ENCODE assay signal across 16 cellular contexts in the genomic region with DNA sequence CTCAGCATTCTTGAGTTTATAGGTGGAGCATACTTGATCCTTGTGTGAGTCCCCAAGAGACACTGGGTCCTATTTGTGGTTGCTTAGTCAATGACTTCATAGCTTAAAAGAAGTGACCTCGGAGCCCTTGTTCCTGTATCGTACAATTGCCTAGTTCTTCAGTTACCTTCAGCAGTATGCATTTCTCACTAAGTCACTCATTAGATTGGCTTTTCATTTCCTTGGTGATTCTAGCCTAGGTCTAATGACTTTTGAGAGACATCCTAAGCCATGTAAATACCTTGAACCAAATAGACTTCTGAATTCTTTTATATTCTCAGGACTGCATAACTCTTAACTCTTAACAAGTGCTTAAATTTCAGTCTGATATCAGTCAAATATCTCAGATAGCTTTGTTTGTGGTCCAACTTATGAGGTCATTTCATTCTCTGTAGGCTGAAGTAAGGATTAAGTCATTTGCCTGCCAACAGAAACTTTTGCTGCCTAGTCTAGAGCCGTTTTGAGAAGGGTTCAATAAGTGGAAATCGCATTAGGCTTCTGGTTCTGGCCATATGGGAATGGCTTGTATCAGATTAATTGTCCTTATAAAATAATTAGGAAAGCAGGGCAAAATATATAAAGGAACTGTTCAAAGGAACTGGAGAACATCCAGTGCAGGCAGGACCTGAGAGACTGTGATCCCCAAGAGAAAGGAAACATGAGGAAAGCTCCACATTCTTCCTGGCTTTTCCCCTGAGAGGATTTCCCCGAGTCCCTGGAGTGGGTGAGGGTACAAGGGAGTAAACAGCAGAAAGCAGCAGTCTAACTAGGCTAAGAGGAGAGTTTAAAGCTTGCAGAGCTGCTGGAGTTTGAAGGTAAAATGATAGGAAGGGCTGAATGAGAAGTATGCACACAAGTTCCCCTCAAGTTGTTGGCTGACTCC. TPM values are rescaled to one million over a fixed set of nuclear protein-coding genes. Genes with fewer than 3 reads are reported as not detected.
DNase-seq lines count a peak whose midpoint lies in the region; ATAC-seq, FAIRE-seq and TF ChIP-seq lines count a peak whose summit lies in the region.
"Had no signal": no experiment of that assay in that cellular context is flagged by ENCODE, and none has a peak within 500 bp of the region (broad histone marks: within the 10 kb centered on the region; RNA-seq: fewer than 3 reads in every experiment).

No MANE protein-coding gene starts in this region.

- H3K9me3 Mint-ChIP-seq in astrocyte (ENCODE audit: unreplicated experiment): peaks cover 4% of the 10 kb centered on the region

- no peaks in the 10 kb centered on the region for H3K36me3 ChIP-seq in astrocyte (ENCODE audit: insufficient read depth, low read length)
- peaks cover 0 to 4% of the 10 kb centered on the region in 2 donors for H3K36me3 ChIP-seq in gastroesophageal sphincter

- TF ChIP-seq POLR2A in gastroesophageal sphincter (IDR thresholded peaks at IDR 0.05): no peak

- 35 to 65% methylated on average over 4 to 5 of the region's 5 CpGs for WGBS in gastroesophageal sphincter (ENCODE audit: low coverage in 1 of 2), 2 donors

- TF ChIP-seq CTCF in astrocyte (IDR thresholded peaks at IDR 0.05; ENCODE audit: insufficient read depth, low read depth, low read length) (no peak), gastroesophageal sphincter (IDR thresholded peaks at IDR 0.05) (no peak)

- TF ChIP-seq EP300 in gastroesophageal sphincter (IDR thresholded peaks at IDR 0.05): no peak

- peak overlapping the region; percentile 90 for H3K27ac Mint-ChIP-seq in astrocyte (ENCODE audit: unreplicated experiment)

- H4K20me1 ChIP-seq in astrocyte (ENCODE audit: insufficient read depth, low read length): no peaks in the 10 kb centered on the region

- H3K4me3 ChIP-seq in astrocyte (ENCODE audit: insufficient read depth, low read depth, low read length) (no peak overlapping the region), gastroesophageal sphincter (no peak overlapping the region)
- H3K4me3 ChIP-seq: hepatocyte, PC-9, testis had no signal

- H3K79me2 ChIP-seq in astrocyte (ENCODE audit: insufficient read depth, low read length): no peaks in the 10 kb centered on the region
- H3K79me2 ChIP-seq: hepatocyte had no signal

- H3K9me3 ChIP-seq in astrocyte (ENCODE audit: insufficient read depth, low read depth, low read length): no peaks in the 10 kb centered on the region
- no peaks in the 10 kb centered on the region for H3K9me3 ChIP-seq in gastroesophageal sphincter
- H3K9me3 ChIP-seq: testis had no signal

- no peaks in the 10 kb centered on the region for H3K27me3 Mint-ChIP-seq in astrocyte (ENCODE audit: low read depth, unreplicated experiment)

- H3K9ac ChIP-seq in astrocyte (ENCODE audit: low read length): peak overlapping the region; percentile 57

- FAIRE-seq in astrocyte (lab: Jason Lieb, UNC): peak; percentile 98

- peaks cover 38% of the 10 kb centered on the region for H3K4me1 Mint-ChIP-seq in astrocyte (ENCODE audit: low read depth, unreplicated experiment)

- DNase-seq in left ventricle myocardium superior: no peak
- no peak for DNase-seq in cardiac septum (ENCODE audit: low spot score)
- DNase-seq in astrocyte (ENCODE audit: low read depth): peak; percentile 91
- DNase-seq in COLO829 (ENCODE audit: low spot score): no peak
- DNase-seq: ACHN; activated CD8-positive, alpha-beta memory T cell treated with anti-CD3 and anti-CD28 coated beads, Interleukin-2, amount 50 U/mL, for 4 hours; effector CD8-positive, alpha-beta T cell; NCI-H2081 treated with DMSO at 0.1 percent for 48 hours; PC-9; right cardiac atrium; testis had no signal

- ATAC-seq in left ventricle myocardium superior (peak; percentile 53), gastroesophageal sphincter (no peak), GM21360 (IDR thresholded peaks at IDR 0.05; ENCODE audit: unreplicated experiment) (no peak), GM21723 (IDR thresholded peaks at IDR 0.05; ENCODE audit: unreplicated experiment) (no peak)

- H2AFZ ChIP-seq in astrocyte (ENCODE audit: low read depth, low read length): no peak overlapping the region
- H2AFZ ChIP-seq: hepatocyte, PC-9 had no signal

- intact Hi-C loops in left ventricle myocardium superior (cut with micrococcal nuclease) (loop anchor here (10.0 kb wide), 1 partner anchor 855 kb away; a partner anchor contains a TSS), cardiac septum (cut with DNase I) (no loop called here)

- peaks cover 9% of the 10 kb centered on the region for H3K36me3 Mint-ChIP-seq in astrocyte (ENCODE audit: low read depth, unreplicated experiment)

- H3K27me3 ChIP-seq in astrocyte (ENCODE audit: insufficient read depth, low read length): no peaks in the 10 kb centered on the region
- no peaks in the 10 kb centered on the region for H3K27me3 ChIP-seq in layer of hippocampus (ENCODE audit: control insufficient read depth, insufficient read depth, low read length)
- H3K27me3 ChIP-seq in gastroesophageal sphincter: no peaks in the 10 kb centered on the region
- H3K27me3 ChIP-seq: hepatocyte, testis had no signal

- H3K4me2 ChIP-seq in astrocyte (ENCODE audit: low read length): peak overlapping the region; percentile 66
- H3K4me2 ChIP-seq: hepatocyte, PC-9 had no signal

- H3K27ac ChIP-seq in astrocyte (ENCODE audit: low read depth, low read length): peak overlapping the region; percentile 80
- peak overlapping the region; percentile 6 for H3K27ac ChIP-seq in layer of hippocampus (ENCODE audit: low read depth, low read length)
- H3K27ac ChIP-seq in gastroesophageal sphincter: no peak overlapping the region
- H3K27ac ChIP-seq: hepatocyte, PC-9, testis had no signal

- H3K4me1 ChIP-seq in astrocyte (ENCODE audit: insufficient read depth, low read length) (peaks cover 25% of the 10 kb centered on the region), gastroesophageal sphincter (peaks cover 0 to 7% (median 0%) of the 10 kb centered on the region in 3 donors)
- H3K4me1 ChIP-seq: testis had no signal

- H3K4me3 Mint-ChIP-seq in astrocyte (ENCODE audit: unreplicated experiment): no peak overlapping the region

RNA-seq across cellular contexts. Expression of a gene that starts 39.9 kb away (rescaled TPM):
- 11.6 TPM for total RNA-seq in left ventricle myocardium superior
- 17.8 TPM for total RNA-seq in cardiac septum
- total RNA-seq in astrocyte: 17.8 and 19.4 TPM in 2 replicates
- 10 to 100 TPM; 13.5 to 17.0 (median 16.1) TPM for total RNA-seq in gastroesophageal sphincter

Comparison
In these comparisons a context has a peak if more than half of its experiments do, and no peak if none do; other contexts are left out.
1. H3K27ac ChIP-seq: peak in astrocyte (single experiment) and layer of hippocampus (single experiment); none in gastroesophageal sphincter (0 of 4).